ENCODE assay signal across 8 cellular contexts in genomic region chr1:174114788-174115448, GRCh38. TPM values are rescaled to one million over a fixed set of nuclear protein-coding genes. Genes with fewer than 3 reads are reported as not detected.
A peak's percentile ranks its signal among the peaks of the same experiment; 100 is the strongest.
DNase-seq lines count a peak whose midpoint lies in the region; ATAC-seq and TF ChIP-seq lines count a peak whose summit lies in the region.

No MANE protein-coding gene starts in this region.

- no peak overlapping the region for H3K4me3 Mint-ChIP-seq in endothelial cell (ENCODE audit: unreplicated experiment)

- peak; percentile 31 for DNase-seq in NCI-H1092 treated with DMSO at 0.1 percent for 48 hours (lab: John Stamatoyannopoulos, UW)
- no peak for DNase-seq in NCI-H1092 (lab: John Stamatoyannopoulos, UW)
- peak; percentile 80 for DNase-seq in LHCN-M2 (ENCODE audit: low read depth)
- peak; percentile 17 for DNase-seq in SHP77 treated with DMSO at 0.1 percent for 48 hours (lab: John Stamatoyannopoulos, UW)
- peak; percentile 46 for DNase-seq in endothelial cell (ENCODE audit: low spot score)
- peak; percentile 50 for DNase-seq in mucosa of gallbladder (ENCODE audit: low spot score)

- H3K27me3 Mint-ChIP-seq in endothelial cell (ENCODE audit: unreplicated experiment): no peaks in the 10 kb centered on the region

- no peaks in the 10 kb centered on the region for H3K9me3 Mint-ChIP-seq in endothelial cell (ENCODE audit: unreplicated experiment)

- H3K4me1 Mint-ChIP-seq in endothelial cell (ENCODE audit: unreplicated experiment): no peaks in the 10 kb centered on the region

- H3K27ac Mint-ChIP-seq in endothelial cell (ENCODE audit: unreplicated experiment): no peak overlapping the region

- H3K36me3 Mint-ChIP-seq in endothelial cell (ENCODE audit: low read depth, unreplicated experiment): no peaks in the 10 kb centered on the region

- ATAC-seq in GM19438 (IDR thresholded peaks at IDR 0.05; ENCODE audit: low read depth, unreplicated experiment): peak; percentile 78
- ATAC-seq in HG03439 (IDR thresholded peaks at IDR 0.05; ENCODE audit: unreplicated experiment): no peak

- TF ChIP-seq CTCF in endothelial cell (IDR thresholded peaks at IDR 0.05; ENCODE audit: unreplicated experiment): peak; percentile 84

RNA-seq across cellular contexts. Expression of gene RABGAP1L, which starts 44.4 kb away (rescaled TPM):
- total RNA-seq in LHCN-M2 (2014; rRNA removed) (14.0 and 14.1 TPM in 2 replicates), endothelial cell (ENCODE audit: unreplicated experiment) (30.2 TPM), mucosa of gallbladder (87.4 TPM)
- 6.0 TPM for polyA plus RNA-seq in LHCN-M2 (2012)
